ENCODE assay signal across 1 cellular context in genomic region chr12:102062419-102062806, GRCh38.
A peak's percentile ranks its signal among the peaks of the same experiment; 100 is the strongest.
TF ChIP-seq lines count a peak whose summit lies in the region.

No MANE protein-coding gene starts in this region.

TF ChIP-seq in K562, 482 proteins besides CTCF, POLR2A, EP300 and RAD21:
- no peak for TF ChIP-seq TFAM (CRISPR knock-in tag; conservative IDR thresholded peaks at IDR 0.05)
- 0 out of 4 replicates have a peak, but pooled peaks of 1 of the 2 experiments have one; percentile 16 for TF ChIP-seq FOXA3 (CRISPR knock-in tag; conservative IDR thresholded peaks at IDR 0.05 in 1 of 2, IDR thresholded peaks at IDR 0.05 in 1 of 2)
